In genomic region chr9:124116683-124117363, GRCh38 we compare ENCODE assay signal across 24 cellular contexts.
DNase-seq lines count a peak whose midpoint lies in the region; ATAC-seq, FAIRE-seq and TF ChIP-seq lines count a peak whose summit lies in the region.
"Had no signal": no experiment of that assay in that cellular context is flagged by ENCODE, and none has a peak within 500 bp of the region (broad histone marks: within the 10 kb centered on the region; RNA-seq: fewer than 3 reads in every experiment).

No MANE protein-coding gene starts in this region.

- H3K27me3 Mint-ChIP-seq in WTC11 (ENCODE audit: low read depth): peaks cover 4% of the 10 kb centered on the region; the same call in 1 of the 2 replicates

- ATAC-seq in SK-N-SH treated with all-trans-retinoic acid at 6 μM for 48 hours: no peak
- no peak for ATAC-seq in WTC11
- no peak for ATAC-seq in K562
- ATAC-seq in GM21723 (IDR thresholded peaks at IDR 0.05; ENCODE audit: unreplicated experiment): no peak
- no peak for ATAC-seq in pancreas
- ATAC-seq: A549; CD8-positive, alpha-beta T cell had no signal

- H3K79me2 ChIP-seq in SK-N-SH (ENCODE audit: insufficient read depth) (no peaks in the 10 kb centered on the region), K562 (ENCODE audit: control insufficient read depth, insufficient read depth, low read length) (no peaks in the 10 kb centered on the region)

- in situ Hi-C loops in K562 (cut with MboI): loop anchor here (25.0 kb wide), 1 partner anchor 945 kb away; no protein-coding TSS in a partner anchor

- no peaks in the 10 kb centered on the region; the same call in 1 of the 2 replicates for H3K27me3 ChIP-seq in SK-N-SH (ENCODE audit: insufficient read depth)
- peaks cover 3 to 9% of the 10 kb centered on the region in 2 experiments; a peak in 2 of 5 replicates for H3K27me3 ChIP-seq in K562 (ENCODE audit: control insufficient read depth in 2 of 2, insufficient read depth in 2 of 2, low read length in 2 of 2)
- no peaks in the 10 kb centered on the region for H3K27me3 ChIP-seq in pancreas
- H3K27me3 ChIP-seq: BLaER1 treated with 17β-estradiol and CSF1 and Interleukin-3, amounts not matched to agents 10 nM and 100 nM had no signal

- H3F3A ChIP-seq in SK-N-SH (replicated peaks; ENCODE audit: insufficient read depth): no peaks in the 10 kb centered on the region

- H3K27ac Mint-ChIP-seq in WTC11: no peak overlapping the region
- H3K27ac Mint-ChIP-seq: B cell; CD4-positive, alpha-beta T cell; CD8-positive, alpha-beta T cell had no signal

- DNase-seq in SK-N-SH: no peak
- no peak for DNase-seq in WTC11 (ENCODE audit: low spot score)
- DNase-seq in K562 (ENCODE audit: extremely low read depth in 1 of 4, low spot score in 3 of 4): no peak
- no peak for DNase-seq in NOMO-1 treated with DMSO at 0.1 percent for 48 hours (lab: John Stamatoyannopoulos, UW; ENCODE audit: unreplicated experiment)
- DNase-seq in pancreas: no peak
- DNase-seq: AML-193; Caco-2; Calu3; CD4-positive, alpha-beta T cell; CD8-positive, alpha-beta T cell; DMS79 treated with DMSO at 0.1 percent for 48 hours; GF-D8 had no signal

- intact Hi-C loops in K562 (cut with micrococcal nuclease) (no loop called here), pancreas (cut with DNase I) (no loop called here)

- H3K9me3 Mint-ChIP-seq in WTC11: peaks cover 19% of the 10 kb centered on the region

- H3K27ac ChIP-seq in SK-N-SH (ENCODE audit: low read depth in 2 of 2, low read length in 1 of 2) (no peak overlapping the region), HEK293 (ENCODE audit: extremely low read depth, low read depth, low read length) (no peak overlapping the region), K562 (ENCODE audit: extremely low read depth, low read depth, low read length) (no peak overlapping the region), pancreas (no peak overlapping the region)
- H3K27ac ChIP-seq: 22Rv1; A549; BLaER1 treated with 17β-estradiol and CSF1 and Interleukin-3, amounts not matched to agents 10 nM and 100 nM; C4-2B had no signal

- TF ChIP-seq EP300 in SK-N-SH (IDR thresholded peaks at IDR 0.05; ENCODE audit: borderline replicate concordance in 1 of 2, low read depth in 1 of 2, low read length in 1 of 2) (no peak), K562 (IDR thresholded peaks at IDR 0.05; ENCODE audit: low read length) (no peak)

- H3K9me3 ChIP-seq in SK-N-SH: no peaks in the 10 kb centered on the region
- no peaks in the 10 kb centered on the region for H3K9me3 ChIP-seq in HEK293 (ENCODE audit: control insufficient read depth, insufficient read depth, low read depth, low read length)
- H3K9me3 ChIP-seq in K562 (replicated peaks; ENCODE audit: control insufficient read depth, insufficient read depth, low read depth, low read length): no peaks in the 10 kb centered on the region; the same call in 1 of the 2 replicates
- H3K9me3 ChIP-seq in pancreas: no peaks in the 10 kb centered on the region

- H3K4me3 ChIP-seq in SK-N-SH (ENCODE audit: low read depth in 2 of 2, low read length in 1 of 2) (no peak overlapping the region), HEK293 (ENCODE audit: low read depth, low read length) (no peak overlapping the region), K562 (no peak overlapping the region), pancreas (no peak overlapping the region)
- H3K4me3 ChIP-seq: A549; BLaER1 treated with 17β-estradiol and CSF1 and Interleukin-3, amounts not matched to agents 10 nM and 100 nM had no signal

- H3K9me2 ChIP-seq in SK-N-SH: no peaks in the 10 kb centered on the region

- H3K9ac ChIP-seq in SK-N-SH: no peak overlapping the region
- H3K9ac ChIP-seq in K562 (ENCODE audit: insufficient read depth in 1 of 2, low read depth in 2 of 2, low read length in 2 of 2): no peak overlapping the region
- H3K9ac ChIP-seq: BLaER1 treated with 17β-estradiol and CSF1 and Interleukin-3, amounts not matched to agents 10 nM and 100 nM had no signal

- TF ChIP-seq RAD21 in SK-N-SH (IDR thresholded peaks at IDR 0.05; ENCODE audit: low read length) (no peak), K562 (CRISPR knock-in tag; conservative IDR thresholded peaks at IDR 0.05 in 1 of 2, IDR thresholded peaks at IDR 0.05 in 1 of 2) (no peak)

- BruUV-seq in K562 (replicated peaks; lab: Mats Ljungman, UMichigan): no TSS peak

- TF ChIP-seq CTCF in SK-N-SH (IDR thresholded peaks at IDR 0.05): no peak
- no peak for TF ChIP-seq CTCF in HEK293 (tag by site-specific recombination; IDR thresholded peaks at IDR 0.05)
- TF ChIP-seq CTCF in WTC11 (IDR thresholded peaks at IDR 0.05): no peak
- TF ChIP-seq CTCF in K562 (IDR thresholded peaks at IDR 0.05 in 2 of 3, conservative IDR thresholded peaks at IDR 0.05 in 1 of 3; ENCODE audit: insufficient read depth in 2 of 3, low read depth in 1 of 3, low read length in 3 of 3): no peak
- TF ChIP-seq CTCF in pancreas (IDR thresholded peaks at IDR 0.05): no peak

- H3K36me3 ChIP-seq in SK-N-SH (replicated peaks in 1 of 2; ENCODE audit: control insufficient read depth in 1 of 2, insufficient read depth in 2 of 2, low read length in 1 of 2) (no peaks in the 10 kb centered on the region), HEK293 (ENCODE audit: control insufficient read depth in 2 of 2, insufficient read depth in 1 of 2, low read length in 2 of 2) (no peaks in the 10 kb centered on the region), K562 (ENCODE audit: control insufficient read depth, insufficient read depth, low read length) (no peaks in the 10 kb centered on the region), pancreas (no peaks in the 10 kb centered on the region)
- H3K36me3 ChIP-seq: BLaER1 treated with 17β-estradiol and CSF1 and Interleukin-3, amounts not matched to agents 10 nM and 100 nM had no signal

- H3K4me1 ChIP-seq in SK-N-SH (ENCODE audit: control insufficient read depth in 1 of 2, insufficient read depth in 2 of 2, low read depth in 1 of 2, low read length in 1 of 2) (no peaks in the 10 kb centered on the region), HEK293 (ENCODE audit: control insufficient read depth, insufficient read depth, low read length) (no peaks in the 10 kb centered on the region), K562 (replicated peaks in 1 of 2; ENCODE audit: control insufficient read depth in 2 of 2, insufficient read depth in 2 of 2, low read length in 2 of 2) (no peaks in the 10 kb centered on the region), pancreas (no peaks in the 10 kb centered on the region)
- H3K4me1 ChIP-seq: A549; BLaER1 treated with 17β-estradiol and CSF1 and Interleukin-3, amounts not matched to agents 10 nM and 100 nM; Caco-2 had no signal

- H3K4me2 ChIP-seq in SK-N-SH: no peak overlapping the region
- no peak overlapping the region for H3K4me2 ChIP-seq in K562 (ENCODE audit: insufficient read depth, low read length)
- H3K4me2 ChIP-seq: A549; BLaER1 treated with 17β-estradiol and CSF1 and Interleukin-3, amounts not matched to agents 10 nM and 100 nM had no signal

- CTCF ChIA-PET in SK-N-SH (lab: Yijun Ruan, JAX) (interaction anchor here (1.0 to 2.6 kb wide), 2 partner anchors 10 to 276 kb away, joined by 3 to 12 read pairs; no protein-coding TSS in a partner anchor), HEK293 (lab: Yijun Ruan, JAX) (interaction anchor here (0.7 to 5.4 kb wide), 3 partner anchors 10 to 202 kb away, joined by 3 to 28 read pairs (median 5); no protein-coding TSS in a partner anchor), WTC11 (lab: Charles Lee) (no interaction called here), K562 (lab: Yijun Ruan, JAX; ENCODE audit: low intra/inter-chr PET ratio) (no interaction called here)

- POLR2A ChIA-PET in SK-N-SH (lab: Yijun Ruan, JAX) (no interaction called here), HEK293 (lab: Yijun Ruan, JAX) (no interaction called here), WTC11 (lab: Charles Lee) (no interaction called here), K562 (lab: Yijun Ruan, JAX) (no interaction called here)

- WGBS in SK-N-SH (ENCODE audit: low lambda C conversion rate): 37% methylated on average over 9 of the region's 9 CpGs
- 2% methylated on average over 9 of the region's 9 CpGs for WGBS in K562 (ENCODE audit: insufficient coverage, low coverage, missing lambda C conversion rate)
- WGBS in pancreas, 2 donors: 73 to 83% methylated on average over 9 of the region's 9 CpGs

- no peak for FAIRE-seq in K562 (lab: Jason Lieb, UNC)
- FAIRE-seq in pancreas (lab: Jason Lieb, UNC): no peak
- FAIRE-seq: A549, D721Med, G401.6, GM12892, GM18507 had no signal

- no peak overlapping the region for H2AFZ ChIP-seq in SK-N-SH (ENCODE audit: low read depth)
- H2AFZ ChIP-seq in K562 (ENCODE audit: low read depth, low read length): no peak overlapping the region

- no peaks in the 10 kb centered on the region for H4K20me1 ChIP-seq in SK-N-SH (ENCODE audit: insufficient read depth)
- no peaks in the 10 kb centered on the region for H4K20me1 ChIP-seq in K562 (replicated peaks; ENCODE audit: control insufficient read depth, insufficient read depth, low read length)

- H3K4me3 Mint-ChIP-seq in WTC11: no peak overlapping the region
- H3K4me3 Mint-ChIP-seq: B cell; CD4-positive, alpha-beta T cell; CD8-positive, alpha-beta T cell had no signal

- H3K9me1 ChIP-seq in K562 (ENCODE audit: control insufficient read depth, insufficient read depth, low read length): no peaks in the 10 kb centered on the region

- no peaks in the 10 kb centered on the region for H3K4me1 Mint-ChIP-seq in WTC11
- H3K4me1 Mint-ChIP-seq: B cell had no signal

- no peak for TF ChIP-seq POLR2A in K562 (conservative IDR thresholded peaks at IDR 0.05)

- peaks cover 3% of the 10 kb centered on the region; the same call in 1 of the 2 replicates for H3K36me3 Mint-ChIP-seq in WTC11
- H3K36me3 Mint-ChIP-seq: CD8-positive, alpha-beta T cell had no signal

TF ChIP-seq in SK-N-SH treated with all-trans-retinoic acid at 6 μM for 48 hours, 23 proteins besides CTCF, POLR2A, EP300 and RAD21 (continues in another document):
- TF ChIP-seq GLIS3 (CRISPR knock-in tag; IDR thresholded peaks at IDR 0.05): no peak
- no peak for TF ChIP-seq TCF4 (CRISPR knock-in tag; IDR thresholded peaks at IDR 0.05; ENCODE audit: borderline replicate concordance)
- TF ChIP-seq ZNF70 (CRISPR knock-in tag; IDR thresholded peaks at IDR 0.05): no peak

TF ChIP-seq in SK-N-SH, 30 proteins besides CTCF, POLR2A, EP300 and RAD21:
- no peak for TF ChIP-seq NFIC (IDR thresholded peaks at IDR 0.05; ENCODE audit: borderline replicate concordance)

TF ChIP-seq in HEK293, 187 proteins besides CTCF, POLR2A, EP300 and RAD21 (continues in another document):
- TF ChIP-seq ZNF146 (tag by site-specific recombination; IDR thresholded peaks at IDR 0.05) (peak; percentile 69), SCRT1 (tag by site-specific recombination; IDR thresholded peaks at IDR 0.05; ENCODE audit: borderline replicate concordance) (no peak), KLF1 (tag by site-specific recombination; IDR thresholded peaks at IDR 0.05) (no peak)

TF ChIP-seq in WTC11, 78 proteins besides CTCF, POLR2A, EP300 and RAD21:
- TF ChIP-seq GTF2I (CRISPR knock-in tag; conservative IDR thresholded peaks at IDR 0.05) (0 out of 2 replicates have a peak, but pooled peaks have one; percentile 52), ZNF232 (CRISPR knock-in tag; IDR thresholded peaks at IDR 0.05) (no peak)

TF ChIP-seq in K562, 482 proteins besides CTCF, POLR2A, EP300 and RAD21 (continues in another document):
- TF ChIP-seq MTA2 (IDR thresholded peaks at IDR 0.05; ENCODE audit: low read depth) (no peak), RAD51 (IDR thresholded peaks at IDR 0.05; ENCODE audit: borderline replicate concordance, low read depth) (peak; percentile 63)

Comparison
In these comparisons a context has a peak if more than half of its experiments do, and no peak if none do; other contexts are left out.
1. CTCF ChIA-PET loops: an anchor here in SK-N-SH (1.0 to 2.6 kb wide) and HEK293 (0.7 to 5.4 kb wide); none called in WTC11 and K562.